1 cellular context compared by ENCODE assay signal in genomic region chr4:157886650-157887049, GRCh38.
TF ChIP-seq lines count a peak whose summit lies in the region.

No MANE protein-coding gene starts in this region.

TF ChIP-seq in liver, 16 proteins besides CTCF, POLR2A, EP300 and RAD21 (continued from another document):
- TF ChIP-seq, protein P1, sequence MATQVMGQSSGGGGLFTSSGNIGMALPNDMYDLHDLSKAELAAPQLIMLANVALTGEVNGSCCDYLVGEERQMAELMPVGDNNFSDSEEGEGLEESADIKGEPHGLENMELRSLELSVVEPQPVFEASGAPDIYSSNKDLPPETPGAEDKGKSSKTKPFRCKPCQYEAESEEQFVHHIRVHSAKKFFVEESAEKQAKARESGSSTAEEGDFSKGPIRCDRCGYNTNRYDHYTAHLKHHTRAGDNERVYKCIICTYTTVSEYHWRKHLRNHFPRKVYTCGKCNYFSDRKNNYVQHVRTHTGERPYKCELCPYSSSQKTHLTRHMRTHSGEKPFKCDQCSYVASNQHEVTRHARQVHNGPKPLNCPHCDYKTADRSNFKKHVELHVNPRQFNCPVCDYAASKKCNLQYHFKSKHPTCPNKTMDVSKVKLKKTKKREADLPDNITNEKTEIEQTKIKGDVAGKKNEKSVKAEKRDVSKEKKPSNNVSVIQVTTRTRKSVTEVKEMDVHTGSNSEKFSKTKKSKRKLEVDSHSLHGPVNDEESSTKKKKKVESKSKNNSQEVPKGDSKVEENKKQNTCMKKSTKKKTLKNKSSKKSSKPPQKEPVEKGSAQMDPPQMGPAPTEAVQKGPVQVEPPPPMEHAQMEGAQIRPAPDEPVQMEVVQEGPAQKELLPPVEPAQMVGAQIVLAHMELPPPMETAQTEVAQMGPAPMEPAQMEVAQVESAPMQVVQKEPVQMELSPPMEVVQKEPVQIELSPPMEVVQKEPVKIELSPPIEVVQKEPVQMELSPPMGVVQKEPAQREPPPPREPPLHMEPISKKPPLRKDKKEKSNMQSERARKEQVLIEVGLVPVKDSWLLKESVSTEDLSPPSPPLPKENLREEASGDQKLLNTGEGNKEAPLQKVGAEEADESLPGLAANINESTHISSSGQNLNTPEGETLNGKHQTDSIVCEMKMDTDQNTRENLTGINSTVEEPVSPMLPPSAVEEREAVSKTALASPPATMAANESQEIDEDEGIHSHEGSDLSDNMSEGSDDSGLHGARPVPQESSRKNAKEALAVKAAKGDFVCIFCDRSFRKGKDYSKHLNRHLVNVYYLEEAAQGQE (IDR thresholded peaks at IDR 0.05): no peak
- TF ChIP-seq FOXA1 (IDR thresholded peaks at IDR 0.05): no peak
